23 cellular contexts compared by ENCODE assay signal in genomic region chr20:24277196-24277595, GRCh38.
"Had no signal": no experiment of that assay in that cellular context is flagged by ENCODE, and none has a peak within 500 bp of the region (broad histone marks: within the 10 kb centered on the region; RNA-seq: fewer than 3 reads in every experiment).

No MANE protein-coding gene starts in this region.

- H3K36me3 Mint-ChIP-seq: stimulated activated memory B cell treated with anti-CD40 and anti-IgM and Interleukin-4, amounts not matched to agents 10 μg/mL and 1 μg/mL and 100 μg/mL, for 72 hours had no signal

- H3K27ac Mint-ChIP-seq: naive thymus-derived CD4-positive, alpha-beta T cell; nephron; stimulated activated memory B cell treated with anti-CD40 and anti-IgM and Interleukin-4, amounts not matched to agents 10 μg/mL and 1 μg/mL and 100 μg/mL, for 72 hours had no signal

- H3K4me3 ChIP-seq: coronary artery, esophagus squamous epithelium, left lung, psoas muscle, skin epidermis, spleen, thoracic aorta, tibial nerve, upper lobe of left lung had no signal

- H3K9me3 ChIP-seq: psoas muscle, thoracic aorta, upper lobe of left lung had no signal

- H3K36me3 ChIP-seq: esophagus squamous epithelium, left lung, spleen, thoracic aorta, tibial nerve, upper lobe of left lung had no signal

- H3K4me3 Mint-ChIP-seq: naive thymus-derived CD4-positive, alpha-beta T cell; nephron; stimulated activated memory B cell treated with anti-CD40 and anti-IgM and Interleukin-4, amounts not matched to agents 10 μg/mL and 1 μg/mL and 100 μg/mL, for 72 hours had no signal

- H3K27me3 Mint-ChIP-seq: stimulated activated memory B cell treated with anti-CD40 and anti-IgM and Interleukin-4, amounts not matched to agents 10 μg/mL and 1 μg/mL and 100 μg/mL, for 72 hours had no signal

- H3K27ac ChIP-seq: coronary artery, esophagus squamous epithelium, left lung, psoas muscle, skin epidermis, spleen, thoracic aorta, tibial nerve, upper lobe of left lung had no signal

- H3K4me1 ChIP-seq: esophagus squamous epithelium, left lung, psoas muscle, spleen, tibial nerve, upper lobe of left lung had no signal

- H3K4me1 Mint-ChIP-seq: nephron; stimulated activated memory B cell treated with anti-CD40 and anti-IgM and Interleukin-4, amounts not matched to agents 10 μg/mL and 1 μg/mL and 100 μg/mL, for 72 hours had no signal

- DNase-seq: dermis blood vessel endothelial cell; effector memory CD4-positive, alpha-beta T cell; erythroblast; esophagus squamous epithelium; head of caudate nucleus; kidney; mesenchymal stem cell; midbrain; naive thymus-derived CD4-positive, alpha-beta T cell; nucleus accumbens; psoas muscle; right cardiac atrium; spleen; stimulated activated CD4-positive, alpha-beta T cell treated with anti-CD3 and anti-CD28 coated beads, Interleukin-4, amount 100 ng/mL, for 4 hours; stimulated activated naive CD8-positive, alpha-beta T cell treated with anti-CD3 and anti-CD28 coated beads, Interleukin-15, Interleukin-2, amounts not matched to agents 100 U/mL and 50 U/mL, for 24 hours; upper lobe of left lung had no signal
